33 cellular contexts compared by ENCODE assay signal in the genomic region with DNA sequence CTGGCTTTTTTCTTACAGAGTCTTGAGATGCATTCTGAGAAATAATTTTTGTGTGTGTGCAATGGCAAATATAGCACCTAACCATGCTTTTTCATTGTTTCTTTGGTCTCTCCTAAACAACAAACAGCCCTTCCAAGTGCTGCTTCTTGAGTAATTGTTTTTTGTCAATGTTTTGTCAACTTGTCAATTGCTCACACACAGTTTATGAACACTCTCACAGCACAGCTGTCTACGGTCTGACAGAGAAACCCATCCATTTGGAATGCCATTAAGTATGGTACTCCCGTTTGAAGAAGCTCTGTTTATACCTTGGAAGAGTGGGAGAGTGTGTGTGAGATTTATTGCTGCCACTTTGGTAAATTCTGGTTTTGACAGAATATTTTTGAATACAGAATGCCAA.
"Had no signal": no experiment of that assay in that cellular context is flagged by ENCODE, and none has a peak within 500 bp of the region (broad histone marks: within the 10 kb centered on the region; RNA-seq: fewer than 3 reads in every experiment).

No MANE protein-coding gene starts in this region.

- H3K36me3 ChIP-seq: MG63 had no signal

- H3K9ac ChIP-seq: KMS-11 had no signal

- H3K27me3 ChIP-seq: MG63 had no signal

- H3K4me3 ChIP-seq: MG63 had no signal

- DNase-seq: Karpas-422, Kasumi-1, KG1, MG63, MM.1S, MV-4-11, NCI-H1048, NCI-H1092, NCI-H1092 treated with DMSO at 0.1 percent for 48 hours, NCI-H1105, NCI-H1105 treated with DMSO at 0.1 percent for 48 hours, NCI-H1417, NCI-H1417 treated with DMSO at 0.1 percent for 48 hours, NCI-H1436, NCI-H1436 treated with DMSO at 0.1 percent for 48 hours, NCI-H146, NCI-H1694, NCI-H1694 treated with DMSO at 0.1 percent for 48 hours, NCI-H187, NCI-H187 treated with DMSO at 0.1 percent for 48 hours, NCI-H1930, NCI-H2029, NCI-H2029 treated with DMSO at 0.1 percent for 48 hours, NCI-H2081, NCI-H2081 treated with DMSO at 0.1 percent for 48 hours, NCI-H2107, NCI-H2171, NCI-H2171 treated with DMSO at 0.1 percent for 48 hours, NCI-H2227 treated with DMSO at 0.1 percent for 48 hours, NCI-H345, NCI-H446, NCI-H446 treated with DMSO at 0.1 percent for 48 hours had no signal

- H3K9me3 ChIP-seq: MG63 had no signal

- H3K27ac ChIP-seq: KMS-11 had no signal

- H3K4me2 ChIP-seq: KMS-11 had no signal
